Comparison of ENCODE assay signal across 1 cellular context in the genomic region with DNA sequence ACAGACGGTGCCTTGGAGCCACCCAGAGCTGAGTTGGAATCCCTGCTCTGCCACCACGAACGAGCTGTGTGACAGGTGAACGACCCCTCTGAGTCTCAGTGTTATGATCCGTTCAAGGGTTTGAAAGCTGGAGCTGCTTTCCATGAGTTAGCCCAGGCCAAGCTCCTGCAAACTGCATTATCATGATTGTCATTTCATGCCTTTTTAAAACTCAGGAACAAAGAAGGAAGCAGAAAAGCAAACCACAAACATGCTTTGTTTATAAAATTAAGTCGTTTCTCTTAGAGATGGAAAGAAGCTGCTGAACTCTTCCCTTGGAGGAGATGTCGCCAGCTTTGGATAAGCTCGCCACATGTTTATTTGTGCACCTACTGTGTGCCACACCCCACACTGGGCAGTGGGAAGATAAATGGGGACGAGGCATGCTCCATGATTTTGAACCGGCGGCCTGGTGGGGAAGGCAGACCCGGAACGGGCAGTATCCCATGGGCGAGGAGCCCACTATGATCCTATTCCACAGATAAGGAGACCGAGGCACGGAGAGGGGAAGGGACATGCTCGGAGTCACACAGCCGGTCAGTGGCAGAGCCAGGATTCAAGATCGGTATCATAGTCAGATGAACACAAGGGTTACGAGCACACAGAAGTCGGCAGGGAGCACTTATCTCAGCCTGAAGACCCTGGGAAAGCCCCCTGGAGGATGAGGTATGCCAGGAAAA.
TF ChIP-seq lines count a peak whose summit lies in the region.

No MANE protein-coding gene starts in this region.

TF ChIP-seq in GM23338, 12 proteins besides CTCF, POLR2A, EP300 and RAD21:
- no peak for TF ChIP-seq ZNF331 (CRISPR knock-in tag; IDR thresholded peaks at IDR 0.05; ENCODE audit: low read depth)
- TF ChIP-seq JUNB (IDR thresholded peaks at IDR 0.05; ENCODE audit: unreplicated experiment): no peak
- no peak for TF ChIP-seq CREB1 (CRISPR knock-in tag; IDR thresholded peaks at IDR 0.05; ENCODE audit: low read depth)
- TF ChIP-seq, protein P1, sequence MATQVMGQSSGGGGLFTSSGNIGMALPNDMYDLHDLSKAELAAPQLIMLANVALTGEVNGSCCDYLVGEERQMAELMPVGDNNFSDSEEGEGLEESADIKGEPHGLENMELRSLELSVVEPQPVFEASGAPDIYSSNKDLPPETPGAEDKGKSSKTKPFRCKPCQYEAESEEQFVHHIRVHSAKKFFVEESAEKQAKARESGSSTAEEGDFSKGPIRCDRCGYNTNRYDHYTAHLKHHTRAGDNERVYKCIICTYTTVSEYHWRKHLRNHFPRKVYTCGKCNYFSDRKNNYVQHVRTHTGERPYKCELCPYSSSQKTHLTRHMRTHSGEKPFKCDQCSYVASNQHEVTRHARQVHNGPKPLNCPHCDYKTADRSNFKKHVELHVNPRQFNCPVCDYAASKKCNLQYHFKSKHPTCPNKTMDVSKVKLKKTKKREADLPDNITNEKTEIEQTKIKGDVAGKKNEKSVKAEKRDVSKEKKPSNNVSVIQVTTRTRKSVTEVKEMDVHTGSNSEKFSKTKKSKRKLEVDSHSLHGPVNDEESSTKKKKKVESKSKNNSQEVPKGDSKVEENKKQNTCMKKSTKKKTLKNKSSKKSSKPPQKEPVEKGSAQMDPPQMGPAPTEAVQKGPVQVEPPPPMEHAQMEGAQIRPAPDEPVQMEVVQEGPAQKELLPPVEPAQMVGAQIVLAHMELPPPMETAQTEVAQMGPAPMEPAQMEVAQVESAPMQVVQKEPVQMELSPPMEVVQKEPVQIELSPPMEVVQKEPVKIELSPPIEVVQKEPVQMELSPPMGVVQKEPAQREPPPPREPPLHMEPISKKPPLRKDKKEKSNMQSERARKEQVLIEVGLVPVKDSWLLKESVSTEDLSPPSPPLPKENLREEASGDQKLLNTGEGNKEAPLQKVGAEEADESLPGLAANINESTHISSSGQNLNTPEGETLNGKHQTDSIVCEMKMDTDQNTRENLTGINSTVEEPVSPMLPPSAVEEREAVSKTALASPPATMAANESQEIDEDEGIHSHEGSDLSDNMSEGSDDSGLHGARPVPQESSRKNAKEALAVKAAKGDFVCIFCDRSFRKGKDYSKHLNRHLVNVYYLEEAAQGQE (IDR thresholded peaks at IDR 0.05; ENCODE audit: unreplicated experiment): no peak
- no peak for TF ChIP-seq POLR2AphosphoS5 (IDR thresholded peaks at IDR 0.05; ENCODE audit: low read depth)
- no peak for TF ChIP-seq EZH2 (IDR thresholded peaks at IDR 0.05; ENCODE audit: low read depth, unreplicated experiment)
- no peak for TF ChIP-seq NANOG (IDR thresholded peaks at IDR 0.05; ENCODE audit: borderline replicate concordance)
- TF ChIP-seq, protein P2, sequence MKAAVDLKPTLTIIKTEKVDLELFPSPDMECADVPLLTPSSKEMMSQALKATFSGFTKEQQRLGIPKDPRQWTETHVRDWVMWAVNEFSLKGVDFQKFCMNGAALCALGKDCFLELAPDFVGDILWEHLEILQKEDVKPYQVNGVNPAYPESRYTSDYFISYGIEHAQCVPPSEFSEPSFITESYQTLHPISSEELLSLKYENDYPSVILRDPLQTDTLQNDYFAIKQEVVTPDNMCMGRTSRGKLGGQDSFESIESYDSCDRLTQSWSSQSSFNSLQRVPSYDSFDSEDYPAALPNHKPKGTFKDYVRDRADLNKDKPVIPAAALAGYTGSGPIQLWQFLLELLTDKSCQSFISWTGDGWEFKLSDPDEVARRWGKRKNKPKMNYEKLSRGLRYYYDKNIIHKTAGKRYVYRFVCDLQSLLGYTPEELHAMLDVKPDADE (IDR thresholded peaks at IDR 0.05): no peak
- no peak for TF ChIP-seq STAT1 (IDR thresholded peaks at IDR 0.05; ENCODE audit: unreplicated experiment)
- TF ChIP-seq, protein P3, sequence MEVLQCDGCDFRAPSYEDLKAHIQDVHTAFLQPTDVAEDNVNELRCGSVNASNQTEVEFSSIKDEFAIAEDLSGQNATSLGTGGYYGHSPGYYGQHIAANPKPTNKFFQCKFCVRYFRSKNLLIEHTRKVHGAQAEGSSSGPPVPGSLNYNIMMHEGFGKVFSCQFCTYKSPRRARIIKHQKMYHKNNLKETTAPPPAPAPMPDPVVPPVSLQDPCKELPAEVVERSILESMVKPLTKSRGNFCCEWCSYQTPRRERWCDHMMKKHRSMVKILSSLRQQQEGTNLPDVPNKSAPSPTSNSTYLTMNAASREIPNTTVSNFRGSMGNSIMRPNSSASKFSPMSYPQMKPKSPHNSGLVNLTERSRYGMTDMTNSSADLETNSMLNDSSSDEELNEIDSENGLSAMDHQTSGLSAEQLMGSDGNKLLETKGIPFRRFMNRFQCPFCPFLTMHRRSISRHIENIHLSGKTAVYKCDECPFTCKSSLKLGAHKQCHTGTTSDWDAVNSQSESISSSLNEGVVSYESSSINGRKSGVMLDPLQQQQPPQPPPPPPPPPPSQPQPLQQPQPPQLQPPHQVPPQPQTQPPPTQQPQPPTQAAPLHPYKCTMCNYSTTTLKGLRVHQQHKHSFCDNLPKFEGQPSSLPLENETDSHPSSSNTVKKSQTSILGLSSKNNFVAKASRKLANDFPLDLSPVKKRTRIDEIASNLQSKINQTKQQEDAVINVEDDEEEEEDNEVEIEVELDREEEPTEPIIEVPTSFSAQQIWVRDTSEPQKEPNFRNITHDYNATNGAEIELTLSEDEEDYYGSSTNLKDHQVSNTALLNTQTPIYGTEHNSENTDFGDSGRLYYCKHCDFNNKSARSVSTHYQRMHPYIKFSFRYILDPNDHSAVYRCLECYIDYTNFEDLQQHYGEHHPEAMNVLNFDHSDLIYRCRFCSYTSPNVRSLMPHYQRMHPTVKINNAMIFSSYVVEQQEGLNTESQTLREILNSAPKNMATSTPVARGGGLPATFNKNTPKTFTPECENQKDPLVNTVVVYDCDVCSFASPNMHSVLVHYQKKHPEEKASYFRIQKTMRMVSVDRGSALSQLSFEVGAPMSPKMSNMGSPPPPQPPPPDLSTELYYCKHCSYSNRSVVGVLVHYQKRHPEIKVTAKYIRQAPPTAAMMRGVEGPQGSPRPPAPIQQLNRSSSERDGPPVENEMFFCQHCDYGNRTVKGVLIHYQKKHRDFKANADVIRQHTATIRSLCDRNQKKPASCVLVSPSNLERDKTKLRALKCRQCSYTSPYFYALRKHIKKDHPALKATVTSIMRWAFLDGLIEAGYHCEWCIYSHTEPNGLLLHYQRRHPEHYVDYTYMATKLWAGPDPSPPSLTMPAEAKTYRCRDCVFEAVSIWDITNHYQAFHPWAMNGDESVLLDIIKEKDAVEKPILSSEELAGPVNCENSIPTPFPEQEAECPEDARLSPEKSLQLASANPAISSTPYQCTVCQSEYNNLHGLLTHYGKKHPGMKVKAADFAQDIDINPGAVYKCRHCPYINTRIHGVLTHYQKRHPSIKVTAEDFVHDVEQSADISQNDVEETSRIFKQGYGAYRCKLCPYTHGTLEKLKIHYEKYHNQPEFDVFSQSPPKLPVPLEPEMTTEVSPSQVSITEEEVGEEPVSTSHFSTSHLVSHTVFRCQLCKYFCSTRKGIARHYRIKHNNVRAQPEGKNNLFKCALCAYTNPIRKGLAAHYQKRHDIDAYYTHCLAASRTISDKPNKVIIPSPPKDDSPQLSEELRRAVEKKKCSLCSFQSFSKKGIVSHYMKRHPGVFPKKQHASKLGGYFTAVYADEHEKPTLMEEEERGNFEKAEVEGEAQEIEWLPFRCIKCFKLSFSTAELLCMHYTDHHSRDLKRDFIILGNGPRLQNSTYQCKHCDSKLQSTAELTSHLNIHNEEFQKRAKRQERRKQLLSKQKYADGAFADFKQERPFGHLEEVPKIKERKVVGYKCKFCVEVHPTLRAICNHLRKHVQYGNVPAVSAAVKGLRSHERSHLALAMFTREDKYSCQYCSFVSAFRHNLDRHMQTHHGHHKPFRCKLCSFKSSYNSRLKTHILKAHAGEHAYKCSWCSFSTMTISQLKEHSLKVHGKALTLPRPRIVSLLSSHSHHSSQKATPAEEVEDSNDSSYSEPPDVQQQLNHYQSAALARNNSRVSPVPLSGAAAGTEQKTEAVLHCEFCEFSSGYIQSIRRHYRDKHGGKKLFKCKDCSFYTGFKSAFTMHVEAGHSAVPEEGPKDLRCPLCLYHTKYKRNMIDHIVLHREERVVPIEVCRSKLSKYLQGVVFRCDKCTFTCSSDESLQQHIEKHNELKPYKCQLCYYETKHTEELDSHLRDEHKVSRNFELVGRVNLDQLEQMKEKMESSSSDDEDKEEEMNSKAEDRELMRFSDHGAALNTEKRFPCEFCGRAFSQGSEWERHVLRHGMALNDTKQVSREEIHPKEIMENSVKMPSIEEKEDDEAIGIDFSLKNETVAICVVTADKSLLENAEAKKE (CRISPR knock-in tag; IDR thresholded peaks at IDR 0.05): no peak
- TF ChIP-seq EZH2phosphoT487 (IDR thresholded peaks at IDR 0.05; ENCODE audit: unreplicated experiment): no peak
- TF ChIP-seq ZNF114 (CRISPR knock-in tag; IDR thresholded peaks at IDR 0.05): no peak
